In the genomic region with DNA sequence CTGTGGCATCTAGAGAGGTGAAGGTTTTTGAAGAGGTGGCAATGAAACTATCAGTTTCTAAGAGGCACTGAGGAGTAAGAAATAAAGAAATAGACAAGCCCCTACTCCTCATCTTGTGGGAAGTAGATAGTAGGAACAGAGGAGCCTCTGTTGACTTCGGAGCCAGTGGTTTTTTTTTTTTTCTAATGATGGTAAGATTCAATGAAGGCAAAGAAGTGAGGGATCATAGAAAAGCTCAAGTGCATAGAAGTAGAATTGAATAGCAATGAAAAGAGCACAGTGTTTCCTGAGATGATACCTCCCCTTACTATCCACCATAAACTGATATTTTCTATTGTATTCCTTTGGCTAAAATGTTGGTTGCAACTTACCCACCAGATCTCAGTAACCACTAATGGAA, we compare ENCODE assay signal across 26 cellular contexts. TPM values are rescaled to one million over a fixed set of nuclear protein-coding genes. Genes with fewer than 3 reads are reported as not detected.
DNase-seq lines count a peak whose midpoint lies in the region; ATAC-seq, FAIRE-seq and TF ChIP-seq lines count a peak whose summit lies in the region.
"Had no signal": no experiment of that assay in that cellular context is flagged by ENCODE, and none has a peak within 500 bp of the region (broad histone marks: within the 10 kb centered on the region; RNA-seq: fewer than 3 reads in every experiment).

No MANE protein-coding gene starts in this region.

- peak overlapping the region; percentile 2 for H3K27ac Mint-ChIP-seq in neural crest cell (ENCODE audit: unreplicated experiment)
- H3K27ac Mint-ChIP-seq: CD14-positive monocyte; CD4-positive, alpha-beta memory T cell; CD4-positive, CD25-positive, alpha-beta regulatory T cell; CD8-positive, alpha-beta memory T cell had no signal

- H3K27ac ChIP-seq in pancreas, result no peak overlapping the region
- H3K27ac ChIP-seq: BLaER1 had no signal

- ATAC-seq in pancreas (no peak), left cardiac atrium (no peak), HG03442 (IDR thresholded peaks at IDR 0.05; ENCODE audit: unreplicated experiment) (no peak)
- ATAC-seq: GM12878 had no signal

- H3K4me1 ChIP-seq in pancreas, result peaks cover 4 to 21% (median 20%) of the 10 kb centered on the region in 3 donors
- H3K4me1 ChIP-seq: BE2C, BLaER1 had no signal

- no peaks in the 10 kb centered on the region for H3K9me3 Mint-ChIP-seq in neural crest cell
- H3K9me3 Mint-ChIP-seq: CD4-positive, alpha-beta memory T cell had no signal

- peaks cover 19% of the 10 kb centered on the region for H3K4me1 Mint-ChIP-seq in neural crest cell
- H3K4me1 Mint-ChIP-seq: CD14-positive monocyte; CD4-positive, alpha-beta memory T cell; CD4-positive, CD25-positive, alpha-beta regulatory T cell; CD8-positive, alpha-beta memory T cell had no signal

- 89 to 90% methylated on average over 1 of the region's 1 CpG for WGBS in pancreas, 2 donors

- TF ChIP-seq CTCF in neural crest cell (conservative IDR thresholded peaks at IDR 0.05), result no peak
- TF ChIP-seq CTCF in pancreas (IDR thresholded peaks at IDR 0.05), result no peak

- H3K4me3 ChIP-seq in pancreas, result no peak overlapping the region
- H3K4me3 ChIP-seq: BLaER1, GM12878 had no signal

- no peak overlapping the region for H3K4me3 Mint-ChIP-seq in neural crest cell
- H3K4me3 Mint-ChIP-seq: CD14-positive monocyte; CD4-positive, alpha-beta memory T cell; CD4-positive, CD25-positive, alpha-beta regulatory T cell; CD8-positive, alpha-beta memory T cell had no signal

- no peaks in the 10 kb centered on the region for H3K27me3 Mint-ChIP-seq in neural crest cell (ENCODE audit: low read depth)

- no peak for FAIRE-seq in pancreas (lab: Jason Lieb, UNC)
- FAIRE-seq: A204.1, D721Med, GM12878, GM12892, GM18507 had no signal

- in situ Hi-C loops in SK-MEL-5 (cut with HindIII; ENCODE audit: low pct_unique_long_range_greater_than_20kb, low sequenced_read_pairs), result no loop called here

- no peaks in the 10 kb centered on the region for H3K27me3 ChIP-seq in pancreas
- H3K27me3 ChIP-seq: BLaER1 had no signal

- H3K9me3 ChIP-seq in pancreas, result no peaks in the 10 kb centered on the region
- H3K9me3 ChIP-seq: BE2C, BLaER1, Caco-2 had no signal

- DNase-seq in SK-MEL-5 (ENCODE audit: low read depth, low spot score) (peak; percentile 79), epidermal melanocyte (ENCODE audit: insufficient read length, low spot score) (peak; percentile 32), neural crest cell (ENCODE audit: low read depth, low spot score) (no peak), pancreas (no peak), left cardiac atrium (no peak)
- DNase-seq: 8988T; ACHN; BE2C; C1 segment of cervical spinal cord; Caco-2; Calu3; CD4-positive, alpha-beta memory T cell; CD4-positive, CD25-positive, alpha-beta regulatory T cell; CD8-positive, alpha-beta memory T cell; DMS79 treated with DMSO at 0.1 percent for 48 hours; GDM1 had no signal

- intact Hi-C loops in pancreas (cut with DNase I), result no loop called here
- intact Hi-C loops in left cardiac atrium (cut with DNase I), result no loop called here

- no peaks in the 10 kb centered on the region for H3K36me3 ChIP-seq in pancreas
- H3K36me3 ChIP-seq: BE2C, BLaER1 had no signal

- H3K36me3 Mint-ChIP-seq in neural crest cell (ENCODE audit: low read depth), result no peaks in the 10 kb centered on the region
- H3K36me3 Mint-ChIP-seq: CD14-positive monocyte; CD4-positive, alpha-beta memory T cell; CD4-positive, CD25-positive, alpha-beta regulatory T cell had no signal

RNA-seq across cellular contexts. Expression of a gene that starts 46.3 kb away (rescaled TPM):
- 2.5 and 2.8 TPM in 2 replicates for total RNA-seq in SK-MEL-5 (2014; rRNA removed; shearing (Covaris generic))
- polyA plus RNA-seq in SK-MEL-5 (2015; cell fraction: cytosol; rRNA removed), result 2.2 and 4.0 TPM in 2 replicates
- 1.2 and 2.2 TPM in 2 replicates for polyA plus RNA-seq in SK-MEL-5 (2015; cell fraction: nucleus; rRNA removed)
- total RNA-seq in neural crest cell (16.5 and 17.9 TPM in 2 replicates), pancreas (1 to 10 TPM; 2.4 to 9.8 (median 8.0) TPM), left cardiac atrium (under 1 TPM in 1 of 2 donors, not detected in 1; 0.03 TPM)
- 1 to 10 TPM; 1.4 to 2.3 TPM for polyA plus RNA-seq in pancreas
- total RNA-seq: CD4-positive, alpha-beta memory T cell; CD4-positive, CD25-positive, alpha-beta regulatory T cell; CD8-positive, alpha-beta memory T cell; G401 had no signal
- polyA plus RNA-seq: AG04450; CD14-positive monocyte; CD4-positive, alpha-beta memory T cell; CD4-positive, CD25-positive, alpha-beta regulatory T cell; CD8-positive, alpha-beta memory T cell had no signal

Comparison
In these comparisons a context has a peak if more than half of its experiments do, and no peak if none do; other contexts are left out.
1. DNase-seq: peak in SK-MEL-5 (single experiment) and epidermal melanocyte (single experiment); none in neural crest cell (single experiment), pancreas (0 of 6) and left cardiac atrium (single experiment).